In the genomic region with DNA sequence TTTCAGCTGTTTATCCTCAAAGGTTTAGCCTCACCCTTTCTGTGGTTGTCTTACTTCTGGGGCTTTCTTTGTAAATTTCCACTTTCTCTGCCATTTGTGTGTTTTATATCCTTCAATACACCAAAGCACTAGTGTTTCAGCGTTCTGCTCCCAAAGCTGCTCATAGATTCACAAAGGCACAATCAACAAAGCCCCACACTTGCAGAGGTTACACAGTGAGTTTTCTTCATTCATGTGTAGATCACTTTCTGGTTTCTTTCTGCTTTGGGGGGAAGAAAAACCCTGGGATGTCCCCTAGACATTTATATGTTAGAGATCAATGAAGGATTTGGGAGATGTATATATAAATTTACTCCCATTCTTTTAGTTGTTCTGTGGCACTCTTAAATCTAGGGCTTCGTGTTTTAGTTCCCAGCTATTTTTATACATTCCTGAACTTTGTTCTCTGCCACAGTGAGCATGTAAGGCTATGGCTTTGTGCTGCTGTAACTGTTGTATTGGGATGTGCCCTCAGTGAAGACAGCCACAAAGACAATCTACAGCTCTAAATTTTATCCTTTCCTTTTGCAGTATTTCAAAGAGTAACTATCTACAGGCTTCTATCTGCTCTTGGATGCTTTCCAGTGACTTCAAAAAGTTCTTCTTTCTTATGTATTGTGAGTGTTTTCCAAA, we compare ENCODE assay signal across 1 cellular context.
TF ChIP-seq lines count a peak whose summit lies in the region.

No MANE protein-coding gene starts in this region.

TF ChIP-seq in H1, 55 proteins besides CTCF, POLR2A, EP300 and RAD21 (continued from another document):
- TF ChIP-seq HDAC2 (IDR thresholded peaks at IDR 0.05; ENCODE audit: borderline replicate concordance in 1 of 2, low read depth in 2 of 2, low read length in 2 of 2), result no peak
